In the genomic region with DNA sequence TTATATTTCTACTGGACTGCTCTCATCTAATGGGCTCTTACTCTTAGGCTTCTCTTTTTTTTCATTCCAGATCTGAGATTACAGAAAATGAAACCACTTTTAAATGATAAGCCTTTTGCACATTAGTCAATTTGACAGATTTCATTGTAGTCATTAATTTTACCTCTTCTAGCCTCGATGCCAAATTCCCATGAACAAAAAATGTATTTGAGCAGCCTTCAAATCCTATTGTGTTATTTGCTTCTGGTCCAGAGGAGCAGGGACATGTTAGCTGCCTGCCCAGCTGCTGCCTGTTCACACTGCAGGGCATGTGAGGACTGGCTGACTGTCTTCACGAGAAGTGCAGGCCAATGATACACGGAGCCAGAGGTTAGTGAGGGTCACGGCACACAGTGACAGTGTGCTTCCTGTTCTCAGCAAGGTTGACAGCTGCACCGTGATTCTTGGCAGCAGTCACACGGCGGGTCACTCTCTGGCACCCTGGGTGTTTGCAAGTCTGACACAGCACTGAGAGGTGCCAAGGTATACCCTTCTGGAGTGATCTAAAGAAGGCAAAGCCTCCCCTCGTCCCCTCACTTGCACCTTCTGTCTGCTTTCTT, we compare ENCODE assay signal across 8 cellular contexts. TPM values are rescaled to one million over a fixed set of nuclear protein-coding genes. Genes with fewer than 3 reads are reported as not detected.
DNase-seq lines count a peak whose midpoint lies in the region; ATAC-seq and TF ChIP-seq lines count a peak whose summit lies in the region.

No MANE protein-coding gene starts in this region.

- H3K36me3 Mint-ChIP-seq in activated CD4-positive, alpha-beta T cell treated with anti-CD3 and anti-CD28 coated beads, Interleukin-2, amount 10 ng/mL, durations not matched to agents 7 days and 5 days (ENCODE audit: low read depth) = peaks cover 53% of the 10 kb centered on the region

- H3K9me3 Mint-ChIP-seq in activated CD4-positive, alpha-beta T cell treated with anti-CD3 and anti-CD28 coated beads, Interleukin-2, amount 10 ng/mL, durations not matched to agents 7 days and 5 days = no peaks in the 10 kb centered on the region

- DNase-seq in DMS53 treated with DMSO at 0.1 percent for 48 hours (lab: John Stamatoyannopoulos, UW; ENCODE audit: unreplicated experiment) = peak; percentile 55
- DNase-seq in LNCaP clone FGC (ENCODE audit: low read depth) = peak; percentile 95
- peak; percentile 19 for DNase-seq in activated CD4-positive, alpha-beta T cell treated with anti-CD3 and anti-CD28 coated beads, Interleukin-2, amount 10 ng/mL, durations not matched to agents 7 days and 5 days
- peak; percentile 16 for DNase-seq in glomerular endothelial cell (ENCODE audit: extremely low read depth, low read depth, low spot score)
- peak; percentile 70 for DNase-seq in retina
- DNase-seq in NCI-H187 (lab: John Stamatoyannopoulos, UW) = no peak
- DNase-seq in GOT3 (lab: John Stamatoyannopoulos, UW) = no peak

- TF ChIP-seq CTCF in LNCaP clone FGC (IDR thresholded peaks at IDR 0.05; ENCODE audit: control insufficient read depth, extremely low read depth, insufficient read depth) = no peak

- H3K4me3 Mint-ChIP-seq in activated CD4-positive, alpha-beta T cell treated with anti-CD3 and anti-CD28 coated beads, Interleukin-2, amount 10 ng/mL, durations not matched to agents 7 days and 5 days = no peak overlapping the region

- peak overlapping the region; percentile 79 for H3K27ac Mint-ChIP-seq in activated CD4-positive, alpha-beta T cell treated with anti-CD3 and anti-CD28 coated beads, Interleukin-2, amount 10 ng/mL, durations not matched to agents 7 days and 5 days

- H3K4me1 Mint-ChIP-seq in activated CD4-positive, alpha-beta T cell treated with anti-CD3 and anti-CD28 coated beads, Interleukin-2, amount 10 ng/mL, durations not matched to agents 7 days and 5 days = peaks cover 23% of the 10 kb centered on the region

- ATAC-seq in GM21381 (IDR thresholded peaks at IDR 0.05; ENCODE audit: unreplicated experiment) = peak; percentile 81

- no peaks in the 10 kb centered on the region for H3K27me3 Mint-ChIP-seq in activated CD4-positive, alpha-beta T cell treated with anti-CD3 and anti-CD28 coated beads, Interleukin-2, amount 10 ng/mL, durations not matched to agents 7 days and 5 days

- no peak overlapping the region for H3K4me3 ChIP-seq in LNCaP clone FGC (ENCODE audit: low read depth, low read length)

- CTCF ChIA-PET in activated CD4-positive, alpha-beta T cell treated with anti-CD3 and anti-CD28 coated beads, Interleukin-2, amount 10 ng/mL, durations not matched to agents 7 days and 5 days (lab: Charles Lee) = interaction anchor here (1.6 kb wide), 1 partner anchor 40 kb away, joined by 3 read pairs; no protein-coding TSS in a partner anchor

- POLR2A ChIA-PET in activated CD4-positive, alpha-beta T cell treated with anti-CD3 and anti-CD28 coated beads, Interleukin-2, amount 10 ng/mL, durations not matched to agents 7 days and 5 days (lab: Charles Lee) = no interaction called here

RNA-seq across cellular contexts. Expression of a gene that starts 40.8 kb away (rescaled TPM):
- 10 to 100 TPM; 84.5 to 91.3 TPM for total RNA-seq in activated CD4-positive, alpha-beta T cell treated with anti-CD3 and anti-CD28 coated beads, Interleukin-2, amount 10 ng/mL, durations not matched to agents 7 days and 5 days
- 9.5 and 15.1 TPM in 2 replicates for total RNA-seq in glomerular endothelial cell

Comparison
In these comparisons a context has a peak if more than half of its experiments do, and no peak if none do; other contexts are left out.
1. DNase-seq: peak in DMS53 treated with DMSO at 0.1 percent for 48 hours (single experiment), LNCaP clone FGC (single experiment), activated CD4-positive, alpha-beta T cell treated with anti-CD3 and anti-CD28 coated beads, Interleukin-2, amount 10 ng/mL, durations not matched to agents 7 days and 5 days (single experiment), glomerular endothelial cell (single experiment) and retina (single experiment); none in NCI-H187 (0 of 2) and GOT3 (single experiment).